ENCODE assay signal across 14 cellular contexts in genomic region chr2:213237787-213238186, GRCh38. TPM values are rescaled to one million over a fixed set of nuclear protein-coding genes. Genes with fewer than 3 reads are reported as not detected.
DNase-seq lines count a peak whose midpoint lies in the region; ATAC-seq and TF ChIP-seq lines count a peak whose summit lies in the region.
"Had no signal": no experiment of that assay in that cellular context is flagged by ENCODE, and none has a peak within 500 bp of the region (broad histone marks: within the 10 kb centered on the region; RNA-seq: fewer than 3 reads in every experiment).

No MANE protein-coding gene starts in this region.

- no peak overlapping the region for H3K4me3 ChIP-seq in PC-9
- H3K4me3 ChIP-seq: right lobe of liver had no signal

- peak overlapping the region; percentile 90 for H3K27ac ChIP-seq in PC-9
- H3K27ac ChIP-seq: 22Rv1 had no signal

- H3K27me3 Mint-ChIP-seq in activated CD4-positive, alpha-beta T cell treated with anti-CD3 and anti-CD28 coated beads for 36 hours, result no peaks in the 10 kb centered on the region
- H3K27me3 Mint-ChIP-seq in chondrocyte (ENCODE audit: low read depth), result no peaks in the 10 kb centered on the region
- H3K27me3 Mint-ChIP-seq in stimulated activated naive B cell treated with anti-CD40 and anti-IgM and Interleukin-4, amounts not matched to agents 10 μg/mL and 1 μg/mL and 100 μg/mL, for 72 hours, result no peaks in the 10 kb centered on the region

- no peaks in the 10 kb centered on the region for H4K20me1 ChIP-seq in PC-9 (ENCODE audit: insufficient read depth)

- H3K4me1 ChIP-seq in PC-9 (replicated peaks; ENCODE audit: insufficient read depth), result peaks cover 30% of the 10 kb centered on the region

- no peak overlapping the region for H3K4me3 Mint-ChIP-seq in activated CD4-positive, alpha-beta T cell treated with anti-CD3 and anti-CD28 coated beads for 36 hours
- peak overlapping the region; percentile 17 for H3K4me3 Mint-ChIP-seq in chondrocyte (ENCODE audit: unreplicated experiment)
- peak overlapping the region; percentile 62 to 65 for H3K4me3 Mint-ChIP-seq in stimulated activated naive B cell treated with anti-CD40 and anti-IgM and Interleukin-4, amounts not matched to agents 10 μg/mL and 1 μg/mL and 100 μg/mL, for 72 hours
- H3K4me3 Mint-ChIP-seq: activated CD4-positive, alpha-beta T cell treated with anti-CD3 and anti-CD28 coated beads, Interleukin-2, amount 10 ng/mL, durations not matched to agents 24 days and 14 days had no signal

- 0 out of 2 replicates have a peak, but pooled peaks cover 4% of the 10 kb centered on the region for H3K36me3 ChIP-seq in PC-9 (ENCODE audit: low read depth)
- H3K36me3 ChIP-seq: right lobe of liver had no signal

- POLR2A ChIA-PET in activated CD4-positive, alpha-beta T cell treated with anti-CD3 and anti-CD28 coated beads for 36 hours (lab: Charles Lee), result interaction anchor here (0.7 kb wide), 1 partner anchor 337 kb away, joined by 8 read pairs; no protein-coding TSS in a partner anchor
- POLR2A ChIA-PET in PC-9 (lab: Charles Lee; ENCODE audit: unreplicated experiment), result no interaction called here

- no peak for ATAC-seq in activated CD4-positive, alpha-beta T cell treated with anti-CD3 and anti-CD28 coated beads for 36 hours
- no peak for ATAC-seq in stimulated activated naive B cell treated with anti-CD40 and anti-IgM and Interleukin-4, amounts not matched to agents 10 μg/mL and 1 μg/mL and 100 μg/mL, for 72 hours (replicated peaks)
- ATAC-seq: left ventricle myocardium superior, right lobe of liver had no signal

- no TSS peak for BruUV-seq in PC-9 (replicated peaks; lab: Mats Ljungman, UMichigan)

- H3K4me1 Mint-ChIP-seq in activated CD4-positive, alpha-beta T cell treated with anti-CD3 and anti-CD28 coated beads for 36 hours, result peaks cover 31% of the 10 kb centered on the region
- peaks cover 41% of the 10 kb centered on the region for H3K4me1 Mint-ChIP-seq in chondrocyte (ENCODE audit: low read depth)
- peaks cover 31 to 66% of the 10 kb centered on the region in 2 donors for H3K4me1 Mint-ChIP-seq in stimulated activated naive B cell treated with anti-CD40 and anti-IgM and Interleukin-4, amounts not matched to agents 10 μg/mL and 1 μg/mL and 100 μg/mL, for 72 hours

- no peak overlapping the region for H2AFZ ChIP-seq in PC-9

- H3K27ac Mint-ChIP-seq in activated CD4-positive, alpha-beta T cell treated with anti-CD3 and anti-CD28 coated beads for 36 hours, result peak overlapping the region; percentile 48
- peak overlapping the region; percentile 70 for H3K27ac Mint-ChIP-seq in chondrocyte (ENCODE audit: unreplicated experiment)
- no peak overlapping the region for H3K27ac Mint-ChIP-seq in stimulated activated naive B cell treated with anti-CD40 and anti-IgM and Interleukin-4, amounts not matched to agents 10 μg/mL and 1 μg/mL and 100 μg/mL, for 72 hours
- H3K27ac Mint-ChIP-seq: activated CD4-positive, alpha-beta T cell treated with anti-CD3 and anti-CD28 coated beads, Interleukin-2, amount 10 ng/mL, durations not matched to agents 24 days and 14 days had no signal

- DNase-seq in activated CD4-positive, alpha-beta T cell treated with anti-CD3 and anti-CD28 coated beads for 36 hours, result no peak
- DNase-seq in activated CD4-positive, alpha-beta T cell treated with anti-CD3 and anti-CD28 coated beads, Interleukin-2, amount 50 U/mL, for 1 hour, result no peak
- DNase-seq in PC-9, result no peak
- no peak for DNase-seq in chondrocyte (ENCODE audit: low spot score)
- DNase-seq in stimulated activated naive B cell treated with anti-CD40 and anti-IgM and Interleukin-4, amounts not matched to agents 10 μg/mL and 1 μg/mL and 100 μg/mL, for 72 hours, result no peak
- DNase-seq in NCI-H524 (lab: John Stamatoyannopoulos, UW), result no peak
- DNase-seq in NCI-H1930 (lab: John Stamatoyannopoulos, UW), result no peak
- DNase-seq in dermis blood vessel endothelial cell, result no peak
- DNase-seq: activated CD4-positive, alpha-beta T cell treated with anti-CD3 and anti-CD28 coated beads, Interleukin-2, amount 10 ng/mL, durations not matched to agents 24 days and 14 days; activated gamma-delta T cell; hypothalamus; left ventricle myocardium superior; right lobe of liver had no signal

- CTCF ChIA-PET in activated CD4-positive, alpha-beta T cell treated with anti-CD3 and anti-CD28 coated beads for 36 hours (lab: Charles Lee), result interaction anchor here (1.1 kb wide), 1 partner anchor 277 kb away, joined by 4 read pairs; no protein-coding TSS in a partner anchor
- CTCF ChIA-PET in PC-9 (lab: Charles Lee), result no interaction called here

- H3K79me2 ChIP-seq in PC-9 (ENCODE audit: low read depth), result no peaks in the 10 kb centered on the region

- peaks cover 19% of the 10 kb centered on the region for H3F3A ChIP-seq in PC-9 (ENCODE audit: insufficient read depth, low read depth)

- no peaks in the 10 kb centered on the region for H3K9me3 Mint-ChIP-seq in activated CD4-positive, alpha-beta T cell treated with anti-CD3 and anti-CD28 coated beads for 36 hours (ENCODE audit: low read depth)
- H3K9me3 Mint-ChIP-seq in chondrocyte (ENCODE audit: low read depth), result no peaks in the 10 kb centered on the region
- no peaks in the 10 kb centered on the region for H3K9me3 Mint-ChIP-seq in stimulated activated naive B cell treated with anti-CD40 and anti-IgM and Interleukin-4, amounts not matched to agents 10 μg/mL and 1 μg/mL and 100 μg/mL, for 72 hours
- H3K9me3 Mint-ChIP-seq: activated CD4-positive, alpha-beta T cell treated with anti-CD3 and anti-CD28 coated beads, Interleukin-2, amount 10 ng/mL, durations not matched to agents 24 days and 14 days had no signal

- no peaks in the 10 kb centered on the region for H3K36me3 Mint-ChIP-seq in activated CD4-positive, alpha-beta T cell treated with anti-CD3 and anti-CD28 coated beads for 36 hours (ENCODE audit: low read depth)
- H3K36me3 Mint-ChIP-seq in chondrocyte (ENCODE audit: low read depth), result no peaks in the 10 kb centered on the region
- no peaks in the 10 kb centered on the region for H3K36me3 Mint-ChIP-seq in stimulated activated naive B cell treated with anti-CD40 and anti-IgM and Interleukin-4, amounts not matched to agents 10 μg/mL and 1 μg/mL and 100 μg/mL, for 72 hours

- H3K9me2 ChIP-seq in PC-9 (ENCODE audit: insufficient read depth), result no peaks in the 10 kb centered on the region

- intact Hi-C loops in activated CD4-positive, alpha-beta T cell treated with anti-CD3 and anti-CD28 coated beads for 36 hours (cut with DNase I, micrococcal nuclease), result no loop called here
- intact Hi-C loops in PC-9 (cut with micrococcal nuclease; ENCODE audit: unreplicated experiment), result loop anchor here (2.0 to 5.0 kb wide), 3 partner anchors 375 to 550 kb away; no protein-coding TSS in a partner anchor

- no peaks in the 10 kb centered on the region for H3K27me3 ChIP-seq in PC-9 (ENCODE audit: insufficient read depth, low read depth)
- H3K27me3 ChIP-seq: right lobe of liver had no signal

- H3K4me2 ChIP-seq in PC-9, result no peak overlapping the region

- peaks cover 8% of the 10 kb centered on the region; the same call in 1 of the 2 replicates for H3K9me3 ChIP-seq in PC-9 (ENCODE audit: insufficient read depth, low read depth)
- H3K9me3 ChIP-seq: right lobe of liver had no signal

- no peak for TF ChIP-seq CTCF in PC-9 (conservative IDR thresholded peaks at IDR 0.05)
- no peak for TF ChIP-seq CTCF in chondrocyte (IDR thresholded peaks at IDR 0.05)

RNA-seq across cellular contexts. Expression of gene SPAG16, which starts 46.5 kb away (rescaled TPM):
- total RNA-seq in activated CD4-positive, alpha-beta T cell treated with anti-CD3 and anti-CD28 coated beads for 36 hours, result 10 to 100 TPM; 10.1 to 10.8 TPM
- total RNA-seq in PC-9 (2021) (30.0 and 31.7 TPM in 2 replicates), chondrocyte (18.7 to 22.8 TPM (median 20.4 TPM) in 3 replicates), dermis blood vessel endothelial cell (9.5 and 10.6 TPM in 2 replicates)
